Comparison of ENCODE assay signal across 23 cellular contexts in genomic region chr4:7232061-7232616, GRCh38. TPM values are rescaled to one million over a fixed set of nuclear protein-coding genes. Genes with fewer than 3 reads are reported as not detected.
"Had no signal": no experiment of that assay in that cellular context is flagged by ENCODE, and none has a peak within 500 bp of the region (broad histone marks: within the 10 kb centered on the region; RNA-seq: fewer than 3 reads in every experiment).

No MANE protein-coding gene starts in this region.

- H3K4me1 ChIP-seq: SJSA1 had no signal

- H3K36me3 Mint-ChIP-seq: IgD-negative memory B cell had no signal

- DNase-seq: Kasumi-1, MM.1S, NCI-H1092 treated with DMSO at 0.1 percent for 48 hours, NCI-H1436, NCI-H187, NCI-H2029, NCI-H2081 treated with DMSO at 0.1 percent for 48 hours, NCI-H2171, NCI-H226, NCI-H446, NCI-H510A, NCI-H524 treated with DMSO at 0.1 percent for 48 hours, NCI-H69, NCI-H774, Right ventricle myocardium superior, RPMI8226, SIG-M5 had no signal

- H3K27ac Mint-ChIP-seq: IgD-negative memory B cell had no signal

- H3K4me2 ChIP-seq: KMS-11 had no signal

- H3K27ac ChIP-seq: HL-60, KMS-11, SJSA1, SK-N-MC had no signal

- H3K27me3 ChIP-seq: SJSA1 had no signal

- H3K36me3 ChIP-seq: SJSA1 had no signal

- H3K9me3 Mint-ChIP-seq: IgD-negative memory B cell had no signal

- H3K4me3 Mint-ChIP-seq: IgD-negative memory B cell had no signal

- H3K9ac ChIP-seq: KMS-11 had no signal

- H3K4me3 ChIP-seq: K562, SJSA1, SK-N-MC had no signal

- H3K9me3 ChIP-seq: SJSA1 had no signal

RNA-seq across cellular contexts. Expression of gene SORCS2, which starts 39.8 kb away (rescaled TPM):
- total RNA-seq: K562 had no signal
- polyA plus RNA-seq: IgD-negative memory B cell, K562 had no signal
